Comparison of ENCODE assay signal across 10 cellular contexts in the genomic region with DNA sequence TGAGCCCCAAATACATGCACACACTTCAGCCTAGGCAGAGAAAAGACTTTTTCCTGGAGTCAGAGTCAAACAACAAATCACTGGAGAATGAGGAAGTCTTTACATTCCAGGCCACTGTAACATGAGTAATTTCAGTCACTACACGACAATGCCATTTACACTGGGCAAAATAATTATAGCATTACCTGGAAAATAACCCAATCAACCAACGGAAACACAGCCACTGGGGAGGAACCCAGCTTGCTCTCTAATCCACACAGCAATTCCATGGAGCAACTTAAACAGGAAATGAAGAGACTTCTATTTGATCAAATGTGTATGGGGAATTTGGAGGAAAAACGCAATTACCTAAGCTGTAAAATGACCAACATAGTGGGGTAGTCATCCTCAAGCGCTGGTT. TPM values are rescaled to one million over a fixed set of nuclear protein-coding genes. Genes with fewer than 3 reads are reported as not detected.
DNase-seq lines count a peak whose midpoint lies in the region; ATAC-seq and TF ChIP-seq lines count a peak whose summit lies in the region.
"Had no signal": no experiment of that assay in that cellular context is flagged by ENCODE, and none has a peak within 500 bp of the region (broad histone marks: within the 10 kb centered on the region; RNA-seq: fewer than 3 reads in every experiment).

No MANE protein-coding gene starts in this region.

- H3K27me3 Mint-ChIP-seq in Calu3 (ENCODE audit: unreplicated experiment): no peaks in the 10 kb centered on the region

- peak; percentile 82 for ATAC-seq in mucosa of descending colon
- ATAC-seq in HG03354 (IDR thresholded peaks at IDR 0.05; ENCODE audit: poor library complexity, severe bottlenecking, unreplicated experiment): no peak
- ATAC-seq: activated T-helper 17 cell treated with anti-CD3 and anti-CD28 coated beads, Interleukin-2, amount 50 U/mL, for 72 hours; natural killer cell treated with Interleukin-12 subunit alpha and Interleukin-12 subunit beta and Interleukin-15 and Interleukin-18, amount 100 ng/mL, for 72 hours had no signal

- no peaks in the 10 kb centered on the region for H3K36me3 ChIP-seq in mucosa of descending colon (ENCODE audit: low read depth)
- H3K36me3 ChIP-seq in uterus: no peaks in the 10 kb centered on the region

- DNase-seq in Calu3 (peak; percentile 51), LoVo (ENCODE audit: low spot score) (peak; percentile 69), dedifferentiated amniotic fluid mesenchymal stem cell (ENCODE audit: extremely low spot score) (peak; percentile 54), mucosa of descending colon (no peak), DMS79 treated with DMSO at 0.1 percent for 48 hours (lab: John Stamatoyannopoulos, UW) (no peak), uterus (no peak)
- no peak for DNase-seq in activated CD4-positive, alpha-beta T cell treated with anti-CD3 and anti-CD28 coated beads for 48 hours

- CTCF ChIA-PET in Calu3 (lab: Charles Lee): interaction anchor here (1.0 to 1.8 kb wide), 2 partner anchors 18 to 123 kb away, joined by 5 to 8 read pairs; no protein-coding TSS in a partner anchor

- no TSS peak for BruUV-seq in Calu3 (replicated peaks; lab: Mats Ljungman, UMichigan)

- intact Hi-C loops in Calu3 (cut with micrococcal nuclease; ENCODE audit: unreplicated experiment) (no loop called here), mucosa of descending colon (cut with DNase I, micrococcal nuclease) (no loop called here), uterus (cut with DNase I; ENCODE audit: low total_unique reads) (no loop called here)

- no peaks in the 10 kb centered on the region for H3K36me3 Mint-ChIP-seq in Calu3 (ENCODE audit: insufficient read depth, unreplicated experiment)
- H3K36me3 Mint-ChIP-seq: natural killer cell treated with Interleukin-12 subunit alpha and Interleukin-12 subunit beta and Interleukin-15 and Interleukin-18, amount 100 ng/mL, for 72 hours had no signal

- peaks cover 43% of the 10 kb centered on the region for H3K4me1 Mint-ChIP-seq in Calu3 (ENCODE audit: low read depth, unreplicated experiment)
- H3K4me1 Mint-ChIP-seq: activated T-helper 17 cell treated with anti-CD3 and anti-CD28 coated beads, Interleukin-2, amount 50 U/mL, for 72 hours had no signal

- H3K27ac Mint-ChIP-seq in Calu3 (ENCODE audit: unreplicated experiment): peak overlapping the region; percentile 86
- H3K27ac Mint-ChIP-seq: activated T-helper 17 cell treated with anti-CD3 and anti-CD28 coated beads, Interleukin-2, amount 50 U/mL, for 72 hours; natural killer cell treated with Interleukin-12 subunit alpha and Interleukin-12 subunit beta and Interleukin-15 and Interleukin-18, amount 100 ng/mL, for 72 hours had no signal

- H3K4me1 ChIP-seq in mucosa of descending colon (ENCODE audit: low read depth) (peaks cover 13% of the 10 kb centered on the region), uterus (peaks cover 0 to 13% of the 10 kb centered on the region in 2 donors)

- TF ChIP-seq CTCF in Calu3 (IDR thresholded peaks at IDR 0.05; ENCODE audit: unreplicated experiment) (no peak), mucosa of descending colon (IDR thresholded peaks at IDR 0.05) (no peak), uterus (IDR thresholded peaks at IDR 0.05) (no peak)

- no peak for TF ChIP-seq POLR2A in uterus (IDR thresholded peaks at IDR 0.05)

- H3K27me3 ChIP-seq in uterus: no peaks in the 10 kb centered on the region

- peaks cover 3% of the 10 kb centered on the region for H3K9me3 Mint-ChIP-seq in Calu3 (ENCODE audit: low read depth, unreplicated experiment)
- H3K9me3 Mint-ChIP-seq: activated T-helper 17 cell treated with anti-CD3 and anti-CD28 coated beads, Interleukin-2, amount 50 U/mL, for 72 hours; natural killer cell treated with Interleukin-12 subunit alpha and Interleukin-12 subunit beta and Interleukin-15 and Interleukin-18, amount 100 ng/mL, for 72 hours had no signal

- H3K4me3 ChIP-seq in mucosa of descending colon: no peak overlapping the region
- H3K4me3 ChIP-seq in uterus: no peak overlapping the region

- peak overlapping the region; percentile 23 for H3K4me3 Mint-ChIP-seq in Calu3 (ENCODE audit: low read depth, unreplicated experiment)
- H3K4me3 Mint-ChIP-seq: activated T-helper 17 cell treated with anti-CD3 and anti-CD28 coated beads, Interleukin-2, amount 50 U/mL, for 72 hours; natural killer cell treated with Interleukin-12 subunit alpha and Interleukin-12 subunit beta and Interleukin-15 and Interleukin-18, amount 100 ng/mL, for 72 hours had no signal

- peak overlapping the region in 1 of 2 donors; percentile 19 for H3K27ac ChIP-seq in uterus

- H3K9me3 ChIP-seq in mucosa of descending colon: no peaks in the 10 kb centered on the region
- H3K9me3 ChIP-seq in uterus: no peaks in the 10 kb centered on the region

RNA-seq across cellular contexts. Expression of a gene that starts 15.2 kb away (rescaled TPM):
- total RNA-seq in Calu3 (2022) (10.0 and 18.5 TPM in 2 replicates), mucosa of descending colon (100 to 1,000 TPM in 2 of 3 donors, 10 to 100 TPM in 1; 28.1 to 246 (median 108) TPM), uterus (1,000 to 10,000 TPM in 1 of 4 donors, 100 to 1,000 TPM in 3; 311 to 1,355 (median 418) TPM)

Comparison
In these comparisons a context has a peak if more than half of its experiments do, and no peak if none do; other contexts are left out.
1. DNase-seq: peak in Calu3 (single experiment), LoVo (single experiment) and dedifferentiated amniotic fluid mesenchymal stem cell (single experiment); none in mucosa of descending colon (0 of 3), activated CD4-positive, alpha-beta T cell treated with anti-CD3 and anti-CD28 coated beads for 48 hours (single experiment), DMS79 treated with DMSO at 0.1 percent for 48 hours (single experiment) and uterus (0 of 2).